8 cellular contexts compared by ENCODE assay signal in the genomic region with DNA sequence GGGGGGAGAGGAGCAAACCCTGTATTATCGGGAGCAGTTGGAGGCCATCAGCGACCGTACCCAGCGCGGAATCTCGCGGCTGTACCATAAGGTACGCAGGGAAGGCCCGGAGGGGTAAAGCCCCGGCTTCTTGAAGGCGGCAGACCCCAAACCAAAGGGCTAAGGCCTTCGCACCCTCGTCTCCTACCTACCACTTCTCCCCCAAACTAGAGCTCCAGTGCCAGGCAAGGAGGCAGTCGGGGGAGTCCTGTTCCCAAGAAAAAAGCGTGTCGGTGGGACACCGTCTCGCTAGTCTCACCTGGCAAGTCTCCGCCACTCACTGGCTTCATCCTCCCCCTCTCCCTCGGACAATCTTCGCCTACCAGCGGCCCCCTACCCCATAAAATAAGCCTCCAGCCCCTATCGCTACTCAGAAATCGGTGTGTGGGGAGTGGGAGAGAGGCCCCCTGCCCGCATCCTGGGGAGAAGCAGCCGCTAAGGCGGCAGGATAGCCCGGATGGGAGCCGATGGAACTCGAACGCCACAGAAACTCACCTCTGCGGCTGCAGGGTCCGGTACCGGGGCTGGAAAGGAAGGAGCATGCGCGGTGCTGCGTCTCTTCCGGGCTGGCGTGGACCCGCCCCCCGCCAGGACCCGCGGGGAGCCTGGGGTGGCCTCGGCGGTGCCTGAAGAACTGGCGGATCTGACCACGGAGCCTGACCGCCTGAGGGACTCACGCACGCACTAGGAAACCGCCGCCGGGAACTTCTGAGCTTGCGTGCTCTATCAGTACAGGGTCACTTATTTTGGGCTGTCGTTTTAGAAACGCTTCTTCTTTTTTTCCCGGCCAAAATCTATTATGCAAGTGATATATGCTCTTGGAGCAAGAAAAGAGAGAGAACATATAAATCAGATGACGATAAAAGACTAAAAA. TPM values are rescaled to one million over a fixed set of nuclear protein-coding genes. Genes with fewer than 3 reads are reported as not detected.
DNase-seq lines count a peak whose midpoint lies in the region; ATAC-seq and TF ChIP-seq lines count a peak whose summit lies in the region.

A gene (minus strand): TSS at position 572 of the 913 bp plus-strand sequence. CDS start 848 bp downstream, outside the sequence.

- H3K36me3 Mint-ChIP-seq in HFFc6 (ENCODE audit: low read depth): peaks cover 36% of the 10 kb centered on the region

- peaks cover 29% of the 10 kb centered on the region for H3K4me1 Mint-ChIP-seq in HFFc6 (ENCODE audit: low read depth)

- H3K4me3 Mint-ChIP-seq in HFFc6: peak within 1 kb of the TSS; percentile 99

- H3K27me3 ChIP-seq in gastroesophageal sphincter (no peaks in the 10 kb centered on the region), neutrophil (no peaks in the 10 kb centered on the region)

- H3K27ac ChIP-seq in gastroesophageal sphincter (peak within 1 kb of the TSS; percentile 51 to 89 (median 88)), neutrophil (peak within 1 kb of the TSS; percentile 78)

- in situ Hi-C loops in G401 (cut with HindIII; ENCODE audit: low sequenced_read_pairs): no loop called here

- peak within 1 kb of the TSS; percentile 99 for H3K27ac Mint-ChIP-seq in HFFc6

- H3K4me1 ChIP-seq in gastroesophageal sphincter (peaks cover 0 to 33% (median 11%) of the 10 kb centered on the region in 3 donors), neutrophil (ENCODE audit: control insufficient read depth in 1 of 2, insufficient read depth in 1 of 2, low read depth in 1 of 2, low read length in 1 of 2) (peaks cover 12 to 16% of the 10 kb centered on the region in 2 experiments)

- peak; percentile 93 for ATAC-seq in SK-N-SH treated with all-trans-retinoic acid at 6 μM for 48 hours
- peak; percentile 100 for ATAC-seq in gastroesophageal sphincter

- 0 to 1% methylated on average over 8 to 10 of the region's 58 CpGs for WGBS in gastroesophageal sphincter (ENCODE audit: low coverage in 1 of 2), 2 donors

- H3K9me3 ChIP-seq in gastroesophageal sphincter (no peaks in the 10 kb centered on the region), neutrophil (no peaks in the 10 kb centered on the region)

- no peak for TF ChIP-seq CTCF in HFFc6 (IDR thresholded peaks at IDR 0.05)
- TF ChIP-seq CTCF in gastroesophageal sphincter (IDR thresholded peaks at IDR 0.05): peak in 1 of 4 experiments; percentile 22
- peak; percentile 3 for TF ChIP-seq CTCF in neutrophil (IDR thresholded peaks at IDR 0.05)
- no peak for TF ChIP-seq CTCF in subcutaneous adipose tissue (IDR thresholded peaks at IDR 0.05; ENCODE audit: low read depth)

- H3K4me3 ChIP-seq in gastroesophageal sphincter (peak within 1 kb of the TSS; percentile 60 to 80), neutrophil (ENCODE audit: low read depth in 1 of 2, low read length in 1 of 2) (peak within 1 kb of the TSS; percentile 68 to 84)

- H3K9me3 Mint-ChIP-seq in HFFc6: peaks cover 2% of the 10 kb centered on the region; the same call in 1 of the 2 replicates

- peaks cover 15% of the 10 kb centered on the region for H3K27me3 Mint-ChIP-seq in HFFc6 (ENCODE audit: insufficient read depth)

- H3K36me3 ChIP-seq in gastroesophageal sphincter (peaks cover 0 to 41% of the 10 kb centered on the region in 2 donors), neutrophil (peaks cover 38% of the 10 kb centered on the region)

- TF ChIP-seq EP300 in gastroesophageal sphincter (IDR thresholded peaks at IDR 0.05): no peak

- DNase-seq in G401 (ENCODE audit: low spot score) (peak; percentile 93), HFFc6 (peak; percentile 87), NCI-H1092 treated with DMSO at 0.1 percent for 48 hours (lab: John Stamatoyannopoulos, UW) (peak; percentile 94)
- peak; percentile 92 for DNase-seq in activated naive CD4-positive, alpha-beta T cell treated with anti-CD3 and anti-CD28 coated beads, Interleukin-2, amount 50 U/mL, for 16 hours

- peak; percentile 78 to 82 for TF ChIP-seq POLR2A in gastroesophageal sphincter (IDR thresholded peaks at IDR 0.05)

TF ChIP-seq in SK-N-SH treated with all-trans-retinoic acid at 6 μM for 48 hours, 23 proteins besides CTCF, POLR2A, EP300 and RAD21:
- TF ChIP-seq OSR1 (CRISPR knock-in tag; IDR thresholded peaks at IDR 0.05) (no peak), ISL1 (CRISPR knock-in tag; IDR thresholded peaks at IDR 0.05) (no peak), TOX (CRISPR knock-in tag; IDR thresholded peaks at IDR 0.05; ENCODE audit: borderline replicate concordance) (no peak)
- TF ChIP-seq, protein P1, sequence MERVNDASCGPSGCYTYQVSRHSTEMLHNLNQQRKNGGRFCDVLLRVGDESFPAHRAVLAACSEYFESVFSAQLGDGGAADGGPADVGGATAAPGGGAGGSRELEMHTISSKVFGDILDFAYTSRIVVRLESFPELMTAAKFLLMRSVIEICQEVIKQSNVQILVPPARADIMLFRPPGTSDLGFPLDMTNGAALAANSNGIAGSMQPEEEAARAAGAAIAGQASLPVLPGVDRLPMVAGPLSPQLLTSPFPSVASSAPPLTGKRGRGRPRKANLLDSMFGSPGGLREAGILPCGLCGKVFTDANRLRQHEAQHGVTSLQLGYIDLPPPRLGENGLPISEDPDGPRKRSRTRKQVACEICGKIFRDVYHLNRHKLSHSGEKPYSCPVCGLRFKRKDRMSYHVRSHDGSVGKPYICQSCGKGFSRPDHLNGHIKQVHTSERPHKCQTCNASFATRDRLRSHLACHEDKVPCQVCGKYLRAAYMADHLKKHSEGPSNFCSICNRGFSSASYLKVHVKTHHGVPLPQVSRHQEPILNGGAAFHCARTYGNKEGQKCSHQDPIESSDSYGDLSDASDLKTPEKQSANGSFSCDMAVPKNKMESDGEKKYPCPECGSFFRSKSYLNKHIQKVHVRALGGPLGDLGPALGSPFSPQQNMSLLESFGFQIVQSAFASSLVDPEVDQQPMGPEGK (CRISPR knock-in tag; IDR thresholded peaks at IDR 0.05; ENCODE audit: borderline replicate concordance): no peak

RNA-seq across cellular contexts. Expression of the gene that starts here (rescaled TPM):
- total RNA-seq in G401 (2014; rRNA removed; shearing (Covaris generic)): 2,978 and 4,372 TPM in 2 replicates
- 1,000 to 10,000 TPM; 1,585 to 1,769 (median 1,649) TPM for total RNA-seq in HFFc6 (2021; fragmentation: NEBNext Ultra II Directional; extraction: Animal tissue kit (Norgen Biotek cat#: 25700))
- 1,000 to 10,000 TPM; 1,014 to 3,120 (median 2,269) TPM for total RNA-seq in gastroesophageal sphincter
- 1,000 to 10,000 TPM; 1,387 to 2,386 (median 2,131) TPM for total RNA-seq in subcutaneous adipose tissue

Comparison
In these comparisons a context has a peak if more than half of its experiments do, and no peak if none do; other contexts are left out.
1. Peak in every context shown above with its lines: DNase-seq, ATAC-seq, H3K4me3 ChIP-seq and H3K27ac ChIP-seq.